Comparison of ENCODE assay signal across 17 cellular contexts in the genomic region with DNA sequence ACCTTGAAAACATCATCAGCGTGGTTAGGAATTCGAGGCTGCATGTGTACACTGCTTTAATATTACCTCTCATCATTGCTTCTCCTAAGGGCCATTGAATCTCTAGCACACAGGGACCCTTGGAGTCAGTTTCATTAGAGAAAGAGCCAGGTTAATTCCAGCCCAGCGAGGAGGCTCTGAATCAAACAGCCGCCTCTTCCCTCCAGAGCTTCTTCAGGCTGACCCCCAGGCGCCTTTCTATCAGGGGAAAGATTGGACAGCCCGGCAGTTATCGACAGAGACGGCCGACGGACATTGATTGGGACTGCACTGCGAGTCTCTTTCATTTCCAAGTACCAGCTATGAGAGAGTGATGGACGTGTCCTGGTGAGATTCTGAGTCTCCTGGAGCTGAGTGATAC.
A peak's percentile ranks its signal among the peaks of the same experiment; 100 is the strongest.
DNase-seq lines count a peak whose midpoint lies in the region; ATAC-seq, FAIRE-seq and TF ChIP-seq lines count a peak whose summit lies in the region.
"Had no signal": no experiment of that assay in that cellular context is flagged by ENCODE, and none has a peak within 500 bp of the region (broad histone marks: within the 10 kb centered on the region; RNA-seq: fewer than 3 reads in every experiment).

No MANE protein-coding gene starts in this region.

- H3K4me3 ChIP-seq in right atrium auricular region: no peak overlapping the region
- no peak overlapping the region for H3K4me3 ChIP-seq in esophagus muscularis mucosa
- H3K4me3 ChIP-seq in spleen: no peak overlapping the region
- no peak overlapping the region for H3K4me3 ChIP-seq in pancreas

- no peaks in the 10 kb centered on the region for H3K36me3 ChIP-seq in right atrium auricular region
- H3K36me3 ChIP-seq in esophagus muscularis mucosa: no peaks in the 10 kb centered on the region
- no peaks in the 10 kb centered on the region for H3K36me3 ChIP-seq in spleen
- no peaks in the 10 kb centered on the region for H3K36me3 ChIP-seq in pancreas

- TF ChIP-seq CTCF in right atrium auricular region (IDR thresholded peaks at IDR 0.05): no peak
- no peak for TF ChIP-seq CTCF in esophagus muscularis mucosa (IDR thresholded peaks at IDR 0.05)
- no peak for TF ChIP-seq CTCF in spleen (IDR thresholded peaks at IDR 0.05 in 8 of 11, conservative IDR thresholded peaks at IDR 0.05 in 3 of 11)
- no peak for TF ChIP-seq CTCF in pancreas (IDR thresholded peaks at IDR 0.05)

- ATAC-seq in Right ventricle myocardium superior (ENCODE audit: poor library complexity) (no peak), pancreas (no peak), GM21423 (IDR thresholded peaks at IDR 0.05; ENCODE audit: unreplicated experiment) (no peak)

- TF ChIP-seq EP300 in esophagus muscularis mucosa (IDR thresholded peaks at IDR 0.05): no peak

- no peak for FAIRE-seq in pancreas (lab: Jason Lieb, UNC)
- FAIRE-seq: A204.1, G401.6, GM12891 had no signal

- WGBS in esophagus muscularis mucosa: 97% methylated on average over 11 of the region's 12 CpGs
- WGBS in spleen, 5 donors: 83 to 91% (median 87%) methylated on average over 12 of the region's 12 CpGs
- WGBS in pancreas, 2 donors: 51 to 70% methylated on average over 12 of the region's 12 CpGs

- H3K4me1 ChIP-seq in right atrium auricular region: peaks cover 0 to 3% of the 10 kb centered on the region in 2 donors
- peaks cover 0 to 14% (median 7%) of the 10 kb centered on the region in 4 donors for H3K4me1 ChIP-seq in esophagus muscularis mucosa
- H3K4me1 ChIP-seq in spleen: peaks cover 0 to 3% (median 0%) of the 10 kb centered on the region in 6 donors
- H3K4me1 ChIP-seq in pancreas: no peaks in the 10 kb centered on the region

- peak; percentile 47 for DNase-seq in right atrium auricular region (ENCODE audit: low spot score)
- no peak for DNase-seq in Right ventricle myocardium superior
- DNase-seq in esophagus muscularis mucosa (ENCODE audit: extremely low spot score): peak; percentile 62
- DNase-seq in spleen: peak; percentile 41
- no peak for DNase-seq in pancreas
- no peak for DNase-seq in activated effector memory CD4-positive, alpha-beta T cell treated with Interleukin-2 at 50 U/mL for 16 hours
- DNase-seq: C1 segment of cervical spinal cord; Calu3; CD4-positive, alpha-beta T cell; DMS79; GOT3; H9; IMR-90 had no signal

- intact Hi-C loops in Right ventricle myocardium superior (cut with DNase I) (loop anchor here (10.0 kb wide), 1 partner anchor 116 kb away; no protein-coding TSS in a partner anchor), esophagus muscularis mucosa (cut with DNase I) (no loop called here), spleen (cut with DNase I; ENCODE audit: low total_unique reads) (no loop called here), pancreas (cut with DNase I) (no loop called here)

- H3K27ac ChIP-seq in right atrium auricular region (no peak overlapping the region), esophagus muscularis mucosa (replicated peaks in 1 of 4) (no peak overlapping the region), spleen (no peak overlapping the region), pancreas (no peak overlapping the region)

- no peak for TF ChIP-seq POLR2A in esophagus muscularis mucosa (IDR thresholded peaks at IDR 0.05; ENCODE audit: low read depth)
- TF ChIP-seq POLR2A in spleen (IDR thresholded peaks at IDR 0.05): no peak

- H3K9me3 ChIP-seq in right atrium auricular region (no peaks in the 10 kb centered on the region), esophagus muscularis mucosa (no peaks in the 10 kb centered on the region), spleen (no peaks in the 10 kb centered on the region), pancreas (no peaks in the 10 kb centered on the region)

- H3K27me3 ChIP-seq in right atrium auricular region (no peaks in the 10 kb centered on the region), esophagus muscularis mucosa (peaks cover 0 to 9% (median 0%) of the 10 kb centered on the region in 4 donors), spleen (replicated peaks in 1 of 7) (peaks cover 0 to 23% (median 0%) of the 10 kb centered on the region in 7 donors), pancreas (no peaks in the 10 kb centered on the region)

Comparison
In these comparisons a context has a peak if more than half of its experiments do, and no peak if none do; other contexts are left out.
1. DNase-seq: peak in right atrium auricular region (single experiment), esophagus muscularis mucosa (single experiment) and spleen (single experiment); none in Right ventricle myocardium superior (single experiment), pancreas (0 of 6) and activated effector memory CD4-positive, alpha-beta T cell treated with Interleukin-2 at 50 U/mL for 16 hours (single experiment).